21 cellular contexts compared by ENCODE assay signal in genomic region chr3:73024836-73025235, GRCh38. TPM values are rescaled to one million over a fixed set of nuclear protein-coding genes. Genes with fewer than 3 reads are reported as not detected.
DNase-seq lines count a peak whose midpoint lies in the region; ATAC-seq and TF ChIP-seq lines count a peak whose summit lies in the region.
"Had no signal": no experiment of that assay in that cellular context is flagged by ENCODE, and none has a peak within 500 bp of the region (broad histone marks: within the 10 kb centered on the region; RNA-seq: fewer than 3 reads in every experiment).

No MANE protein-coding gene starts in this region.

- H3K36me3 ChIP-seq in Caco-2 (ENCODE audit: control insufficient read depth, insufficient read depth, low read length) (no peaks in the 10 kb centered on the region), HUES6 (ENCODE audit: control insufficient read depth, insufficient read depth, low read length) (peaks cover 2% of the 10 kb centered on the region), colonic mucosa (no peaks in the 10 kb centered on the region), mucosa of descending colon (ENCODE audit: low read depth) (no peaks in the 10 kb centered on the region), left lung (no peaks in the 10 kb centered on the region)
- H3K36me3 ChIP-seq: heart right ventricle had no signal

- H3K9ac ChIP-seq in HUES6 (ENCODE audit: low read length): no peak overlapping the region
- H3K9ac ChIP-seq in colonic mucosa (ENCODE audit: low read depth in 2 of 2, low read length in 2 of 2): no peak overlapping the region

- H3K27ac Mint-ChIP-seq in Caco-2 (ENCODE audit: unreplicated experiment): no peak overlapping the region
- H3K27ac Mint-ChIP-seq: dendritic cell treated with granulocyte-macrophage colony-stimulating factor and Interleukin-4, amounts not matched to agents 40 ng/mL and 50 ng/mL, for 4 days; stimulated activated memory B cell treated with anti-CD40 and anti-IgM and Interleukin-4, amounts not matched to agents 10 μg/mL and 1 μg/mL and 100 μg/mL, for 72 hours had no signal

- H3K4me1 ChIP-seq in Caco-2 (peaks cover 40% of the 10 kb centered on the region), HUES6 (ENCODE audit: control insufficient read depth, insufficient read depth, low read length) (peaks cover 32% of the 10 kb centered on the region), colonic mucosa (peaks cover 14% of the 10 kb centered on the region), mucosa of descending colon (ENCODE audit: low read depth) (peaks cover 27% of the 10 kb centered on the region), left lung (peaks cover 8 to 62% of the 10 kb centered on the region in 2 donors)

- H3K27ac ChIP-seq in HUES6 (ENCODE audit: low read depth, low read length) (0 out of 2 replicates have a peak overlapping the region, but pooled peaks have one; percentile 36), colonic mucosa (peak overlapping the region; percentile 6), left lung (no peak overlapping the region)
- H3K27ac ChIP-seq: heart right ventricle, WERI-Rb-1 had no signal

- TF ChIP-seq CTCF in Caco-2 (IDR thresholded peaks at IDR 0.05; ENCODE audit: insufficient read depth in 1 of 2, low read depth in 1 of 2, low read length in 1 of 2, severe bottlenecking in 1 of 2, unreplicated experiment in 1 of 2) (no peak), colonic mucosa (IDR thresholded peaks at IDR 0.05) (no peak), mucosa of descending colon (IDR thresholded peaks at IDR 0.05) (no peak), left lung (IDR thresholded peaks at IDR 0.05) (no peak)

- peaks cover 24% of the 10 kb centered on the region for H3K4me1 Mint-ChIP-seq in Caco-2 (ENCODE audit: low read depth, unreplicated experiment)

- POLR2A ChIA-PET in Caco-2 (lab: Charles Lee): no interaction called here

- no peaks in the 10 kb centered on the region for H3K27me3 Mint-ChIP-seq in Caco-2 (ENCODE audit: insufficient read depth, unreplicated experiment)
- H3K27me3 Mint-ChIP-seq: dendritic cell treated with granulocyte-macrophage colony-stimulating factor and Interleukin-4, amounts not matched to agents 40 ng/mL and 50 ng/mL, for 4 days; naive B cell; stimulated activated memory B cell treated with anti-CD40 and anti-IgM and Interleukin-4, amounts not matched to agents 10 μg/mL and 1 μg/mL and 100 μg/mL, for 72 hours; T-cell had no signal

- peak; percentile 30 for ATAC-seq in mucosa of descending colon
- ATAC-seq in left lung: no peak
- ATAC-seq: heart right ventricle; stimulated activated memory B cell treated with anti-CD40 and anti-IgM and Interleukin-4, amounts not matched to agents 10 μg/mL and 1 μg/mL and 100 μg/mL, for 72 hours; T-cell had no signal

- H3K27me3 ChIP-seq in Caco-2 (replicated peaks; ENCODE audit: control insufficient read depth, insufficient read depth, low read length): no peaks in the 10 kb centered on the region
- no peaks in the 10 kb centered on the region for H3K27me3 ChIP-seq in HUES6 (ENCODE audit: control insufficient read depth, insufficient read depth, low read length)
- H3K27me3 ChIP-seq in colonic mucosa: no peaks in the 10 kb centered on the region
- H3K27me3 ChIP-seq in left lung: no peaks in the 10 kb centered on the region
- H3K27me3 ChIP-seq: heart right ventricle had no signal

- no peak overlapping the region for H3K4me3 ChIP-seq in Caco-2 (ENCODE audit: low read depth, low read length)
- H3K4me3 ChIP-seq in HUES6 (ENCODE audit: low read depth, low read length): no peak overlapping the region
- H3K4me3 ChIP-seq in colonic mucosa: no peak overlapping the region
- no peak overlapping the region for H3K4me3 ChIP-seq in mucosa of descending colon
- H3K4me3 ChIP-seq in left lung: no peak overlapping the region
- H3K4me3 ChIP-seq: heart right ventricle had no signal

- no peak overlapping the region for H3K4me3 Mint-ChIP-seq in Caco-2 (ENCODE audit: unreplicated experiment)
- H3K4me3 Mint-ChIP-seq: dendritic cell treated with granulocyte-macrophage colony-stimulating factor and Interleukin-4, amounts not matched to agents 40 ng/mL and 50 ng/mL, for 4 days; stimulated activated memory B cell treated with anti-CD40 and anti-IgM and Interleukin-4, amounts not matched to agents 10 μg/mL and 1 μg/mL and 100 μg/mL, for 72 hours; T-cell had no signal

- CTCF ChIA-PET in Caco-2 (lab: Charles Lee): interaction anchor here (0.7 kb wide), 1 partner anchor 32 kb away, joined by 3 read pairs; no protein-coding TSS in a partner anchor

- intact Hi-C loops in Caco-2 (cut with micrococcal nuclease; ENCODE audit: unreplicated experiment): no loop called here
- intact Hi-C loops in colonic mucosa (cut with DNase I): no loop called here
- intact Hi-C loops in mucosa of descending colon (cut with DNase I, micrococcal nuclease): no loop called here
- intact Hi-C loops in left lung (cut with DNase I): no loop called here

- no TSS peak for BruUV-seq in Caco-2 (replicated peaks; lab: Mats Ljungman, UMichigan)

- no peaks in the 10 kb centered on the region for H3K9me3 ChIP-seq in Caco-2
- no peaks in the 10 kb centered on the region for H3K9me3 ChIP-seq in HUES6 (ENCODE audit: control insufficient read depth, insufficient read depth, low read depth, low read length)
- H3K9me3 ChIP-seq in colonic mucosa: no peaks in the 10 kb centered on the region
- H3K9me3 ChIP-seq in mucosa of descending colon: no peaks in the 10 kb centered on the region
- H3K9me3 ChIP-seq in left lung: no peaks in the 10 kb centered on the region
- H3K9me3 ChIP-seq: heart right ventricle had no signal

- DNase-seq in Caco-2: peak; percentile 42 to 46
- peak; percentile 30 for DNase-seq in colonic mucosa
- no peak for DNase-seq in mucosa of descending colon
- DNase-seq in left lung: no peak
- no peak for DNase-seq in Kasumi-1 (lab: John Stamatoyannopoulos, UW)
- DNase-seq in germinal center (ENCODE audit: low spot score): no peak
- DNase-seq in COR-L47 (lab: John Stamatoyannopoulos, UW): no peak
- DNase-seq: activated effector memory CD4-positive, alpha-beta T cell treated with Interleukin-2 at 50 U/mL for 16 hours; AML-193; anterior cingulate cortex; DMS79; heart right ventricle; naive B cell; NCI-H2171 treated with DMSO at 0.1 percent for 48 hours; posterior cingulate gyrus; RPMI8226; T-cell; WERI-Rb-1 had no signal

- peaks cover 25% of the 10 kb centered on the region for H3K36me3 Mint-ChIP-seq in Caco-2 (ENCODE audit: insufficient read depth, unreplicated experiment)

- no peaks in the 10 kb centered on the region for H3K9me3 Mint-ChIP-seq in Caco-2 (ENCODE audit: unreplicated experiment)
- H3K9me3 Mint-ChIP-seq: dendritic cell treated with granulocyte-macrophage colony-stimulating factor and Interleukin-4, amounts not matched to agents 40 ng/mL and 50 ng/mL, for 4 days; naive B cell; stimulated activated memory B cell treated with anti-CD40 and anti-IgM and Interleukin-4, amounts not matched to agents 10 μg/mL and 1 μg/mL and 100 μg/mL, for 72 hours; T-cell had no signal

RNA-seq across cellular contexts. Expression of gene PPP4R2, which starts 28.2 kb away (rescaled TPM):
- total RNA-seq in Caco-2 (2022) (91.3 and 93.6 TPM in 2 replicates), colonic mucosa (10 to 100 TPM; 60.3 to 92.9 TPM), mucosa of descending colon (10 to 100 TPM; 71.5 to 77.5 (median 75.3) TPM), left lung (10 to 100 TPM; 71.5 to 73.0 TPM)

RNA-seq across cellular contexts. Expression of gene EBLN2, which starts 36.6 kb away (rescaled TPM):
- total RNA-seq in Caco-2 (2022): 5.6 and 6.9 TPM in 2 replicates
- total RNA-seq in colonic mucosa: 1 to 10 TPM; 3.1 to 4.0 TPM
- 1 to 10 TPM; 4.3 to 5.7 (median 4.8) TPM for total RNA-seq in mucosa of descending colon
- total RNA-seq in left lung: 1 to 10 TPM; 3.7 to 4.0 TPM

Comparison
In these comparisons a context has a peak if more than half of its experiments do, and no peak if none do; other contexts are left out.
1. DNase-seq: peak in Caco-2 (2 of 2) and colonic mucosa (single experiment); none in mucosa of descending colon (0 of 3), left lung (0 of 2), Kasumi-1 (0 of 2), germinal center (single experiment) and COR-L47 (single experiment).
2. H3K27ac ChIP-seq: peak in HUES6 (single experiment) and colonic mucosa (single experiment); none in left lung (0 of 2).